Comparison of ENCODE assay signal across 14 cellular contexts in the genomic region with DNA sequence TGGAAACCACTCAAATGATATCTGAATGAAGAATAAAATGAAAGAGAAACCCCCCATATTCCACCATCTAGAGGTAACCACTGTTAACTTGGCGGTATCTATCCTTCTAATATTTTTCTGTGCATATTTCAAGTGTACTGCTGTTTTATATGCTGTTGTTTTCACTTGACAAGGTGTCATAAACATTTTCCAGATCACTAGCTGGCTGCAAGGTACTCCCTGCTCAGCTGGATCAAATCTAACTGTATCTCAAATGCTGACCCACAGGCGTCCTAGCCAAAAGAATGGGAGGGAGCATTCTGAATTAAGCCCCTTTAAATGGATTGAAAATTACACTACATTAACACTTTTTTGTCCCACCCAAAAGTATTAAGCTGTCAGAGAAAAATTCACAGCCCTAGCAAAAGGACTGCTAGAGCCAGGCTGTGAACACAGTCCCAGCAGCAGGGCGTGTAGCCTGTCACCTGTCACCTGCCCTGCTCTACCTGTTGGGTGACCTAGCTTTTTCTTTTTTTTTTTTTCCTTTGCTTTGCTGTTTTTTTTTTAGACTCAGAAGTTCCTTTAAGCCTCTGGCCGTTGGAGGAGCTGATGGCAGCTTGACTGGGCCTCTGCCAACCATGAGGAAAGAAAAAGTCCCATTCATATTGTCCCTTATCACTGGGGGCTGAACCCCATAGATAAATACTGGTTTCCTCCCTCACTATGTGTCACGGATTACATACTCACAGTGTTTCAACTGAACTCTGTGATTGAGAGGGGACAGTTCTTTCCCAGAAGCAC.
A peak's percentile ranks its signal among the peaks of the same experiment; 100 is the strongest.
DNase-seq lines count a peak whose midpoint lies in the region; ATAC-seq, FAIRE-seq and TF ChIP-seq lines count a peak whose summit lies in the region.
"Had no signal": no experiment of that assay in that cellular context is flagged by ENCODE, and none has a peak within 500 bp of the region (broad histone marks: within the 10 kb centered on the region; RNA-seq: fewer than 3 reads in every experiment).

No MANE protein-coding gene starts in this region.

- no peaks in the 10 kb centered on the region for H3K9me3 Mint-ChIP-seq in stimulated activated naive B cell treated with anti-CD40 and anti-IgM and Interleukin-4, amounts not matched to agents 10 μg/mL and 1 μg/mL and 100 μg/mL, for 72 hours
- peaks cover 16% of the 10 kb centered on the region for H3K9me3 Mint-ChIP-seq in HFFc6
- H3K9me3 Mint-ChIP-seq: activated CD8-positive, alpha-beta T cell treated with anti-CD3 and anti-CD28 coated beads for 36 hours; activated T-helper 2 cell treated with anti-CD3 and anti-CD28 coated beads, Interferon-gamma antibody, Interleukin-2, Interleukin-4, amounts not matched to agents 10 μg/mL and 5 μg/mL and 100 μg/mL, durations not matched to agents 14 hours and 24 hours and 36 hours had no signal

- no peak overlapping the region for H3K4me3 Mint-ChIP-seq in stimulated activated naive B cell treated with anti-CD40 and anti-IgM and Interleukin-4, amounts not matched to agents 10 μg/mL and 1 μg/mL and 100 μg/mL, for 72 hours
- H3K4me3 Mint-ChIP-seq in HFFc6: no peak overlapping the region
- H3K4me3 Mint-ChIP-seq: activated CD8-positive, alpha-beta T cell treated with anti-CD3 and anti-CD28 coated beads for 36 hours had no signal

- intact Hi-C loops in uterus (cut with DNase I; ENCODE audit: low total_unique reads): no loop called here

- H3K27me3 ChIP-seq in uterus: no peaks in the 10 kb centered on the region

- no peaks in the 10 kb centered on the region for H3K36me3 Mint-ChIP-seq in stimulated activated naive B cell treated with anti-CD40 and anti-IgM and Interleukin-4, amounts not matched to agents 10 μg/mL and 1 μg/mL and 100 μg/mL, for 72 hours
- peaks cover 24% of the 10 kb centered on the region for H3K36me3 Mint-ChIP-seq in HFFc6 (ENCODE audit: low read depth)

- no peak for ATAC-seq in stimulated activated naive B cell treated with anti-CD40 and anti-IgM and Interleukin-4, amounts not matched to agents 10 μg/mL and 1 μg/mL and 100 μg/mL, for 72 hours (replicated peaks)
- ATAC-seq: activated CD8-positive, alpha-beta T cell treated with anti-CD3 and anti-CD28 coated beads for 36 hours had no signal

- no peaks in the 10 kb centered on the region for H3K36me3 ChIP-seq in uterus

- no peak for TF ChIP-seq CTCF in C4-2B (conservative IDR thresholded peaks at IDR 0.05)
- TF ChIP-seq CTCF in HFFc6 (IDR thresholded peaks at IDR 0.05): no peak
- no peak for TF ChIP-seq CTCF in uterus (IDR thresholded peaks at IDR 0.05)

- peak; percentile 18 for FAIRE-seq in colon (lab: Jason Lieb, UNC)

- peak; percentile 57 for DNase-seq in mucosa of gallbladder (ENCODE audit: low spot score)
- DNase-seq in stimulated activated naive B cell treated with anti-CD40 and anti-IgM and Interleukin-4, amounts not matched to agents 10 μg/mL and 1 μg/mL and 100 μg/mL, for 72 hours: no peak
- no peak for DNase-seq in HFFc6
- DNase-seq in uterus: no peak
- no peak for DNase-seq in activated naive CD4-positive, alpha-beta T cell (lab: John Stamatoyannopoulos, UW)
- DNase-seq: activated CD8-positive, alpha-beta T cell treated with anti-CD3 and anti-CD28 coated beads for 36 hours; GOT3; KBM-7; NCI-H1436; SHP77 treated with DMSO at 0.1 percent for 48 hours had no signal

- no peak; the same call in 1 of the 2 replicates for TF ChIP-seq EP300 in Ishikawa (IDR thresholded peaks at IDR 0.05; ENCODE audit: borderline replicate concordance)

- H3K27ac Mint-ChIP-seq in stimulated activated naive B cell treated with anti-CD40 and anti-IgM and Interleukin-4, amounts not matched to agents 10 μg/mL and 1 μg/mL and 100 μg/mL, for 72 hours: no peak overlapping the region
- H3K27ac Mint-ChIP-seq in HFFc6: no peak overlapping the region
- H3K27ac Mint-ChIP-seq: activated CD8-positive, alpha-beta T cell treated with anti-CD3 and anti-CD28 coated beads for 36 hours; activated T-helper 2 cell treated with anti-CD3 and anti-CD28 coated beads, Interferon-gamma antibody, Interleukin-2, Interleukin-4, amounts not matched to agents 10 μg/mL and 5 μg/mL and 100 μg/mL, durations not matched to agents 14 hours and 24 hours and 36 hours had no signal

- peaks cover 5 to 23% of the 10 kb centered on the region in 2 donors for H3K27me3 Mint-ChIP-seq in stimulated activated naive B cell treated with anti-CD40 and anti-IgM and Interleukin-4, amounts not matched to agents 10 μg/mL and 1 μg/mL and 100 μg/mL, for 72 hours
- H3K27me3 Mint-ChIP-seq in HFFc6 (ENCODE audit: insufficient read depth): peaks cover 3% of the 10 kb centered on the region; the same call in 1 of the 2 replicates

- H3K4me3 ChIP-seq in uterus: no peak overlapping the region

- no peaks in the 10 kb centered on the region for H3K4me1 Mint-ChIP-seq in stimulated activated naive B cell treated with anti-CD40 and anti-IgM and Interleukin-4, amounts not matched to agents 10 μg/mL and 1 μg/mL and 100 μg/mL, for 72 hours
- H3K4me1 Mint-ChIP-seq in HFFc6 (ENCODE audit: low read depth): peaks cover 71% of the 10 kb centered on the region

- peak overlapping the region; percentile 43; the same call in 1 of the 2 replicates for H3K27ac ChIP-seq in C4-2B
- H3K27ac ChIP-seq in uterus: no peak overlapping the region

- H3K4me1 ChIP-seq in uterus: no peaks in the 10 kb centered on the region

- TF ChIP-seq POLR2A in uterus (IDR thresholded peaks at IDR 0.05): no peak

- no peaks in the 10 kb centered on the region for H3K9me3 ChIP-seq in uterus

- no peak; the same call in 1 of the 2 replicates for TF ChIP-seq RAD21 in Ishikawa (IDR thresholded peaks at IDR 0.05; ENCODE audit: low read depth)

TF ChIP-seq in Ishikawa, 13 proteins besides CTCF, POLR2A, EP300 and RAD21:
- TF ChIP-seq TEAD4 (IDR thresholded peaks at IDR 0.05) (peak; percentile 58), CREB1 (IDR thresholded peaks at IDR 0.05; ENCODE audit: low read depth) (no peak), TAF1 (IDR thresholded peaks at IDR 0.05; ENCODE audit: low read depth) (0 out of 2 replicates have a peak, but pooled peaks have one; percentile 23), ZBTB7A (IDR thresholded peaks at IDR 0.05; ENCODE audit: low read depth) (no peak), NFIC (IDR thresholded peaks at IDR 0.05) (peak; percentile 59), FOXM1 (IDR thresholded peaks at IDR 0.05; ENCODE audit: borderline replicate concordance, low read depth) (no peak), TCF12 (IDR thresholded peaks at IDR 0.05; ENCODE audit: low read depth) (peak; percentile 78), YY1 (IDR thresholded peaks at IDR 0.05; ENCODE audit: low read depth) (no peak)
- TF ChIP-seq, protein P1, sequence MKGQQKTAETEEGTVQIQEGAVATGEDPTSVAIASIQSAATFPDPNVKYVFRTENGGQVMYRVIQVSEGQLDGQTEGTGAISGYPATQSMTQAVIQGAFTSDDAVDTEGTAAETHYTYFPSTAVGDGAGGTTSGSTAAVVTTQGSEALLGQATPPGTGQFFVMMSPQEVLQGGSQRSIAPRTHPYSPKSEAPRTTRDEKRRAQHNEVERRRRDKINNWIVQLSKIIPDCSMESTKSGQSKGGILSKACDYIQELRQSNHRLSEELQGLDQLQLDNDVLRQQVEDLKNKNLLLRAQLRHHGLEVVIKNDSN (IDR thresholded peaks at IDR 0.05): peak; percentile 69
- TF ChIP-seq, protein P2, sequence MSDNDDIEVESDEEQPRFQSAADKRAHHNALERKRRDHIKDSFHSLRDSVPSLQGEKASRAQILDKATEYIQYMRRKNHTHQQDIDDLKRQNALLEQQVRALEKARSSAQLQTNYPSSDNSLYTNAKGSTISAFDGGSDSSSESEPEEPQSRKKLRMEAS (IDR thresholded peaks at IDR 0.05): peak; percentile 57
- TF ChIP-seq, protein P3, sequence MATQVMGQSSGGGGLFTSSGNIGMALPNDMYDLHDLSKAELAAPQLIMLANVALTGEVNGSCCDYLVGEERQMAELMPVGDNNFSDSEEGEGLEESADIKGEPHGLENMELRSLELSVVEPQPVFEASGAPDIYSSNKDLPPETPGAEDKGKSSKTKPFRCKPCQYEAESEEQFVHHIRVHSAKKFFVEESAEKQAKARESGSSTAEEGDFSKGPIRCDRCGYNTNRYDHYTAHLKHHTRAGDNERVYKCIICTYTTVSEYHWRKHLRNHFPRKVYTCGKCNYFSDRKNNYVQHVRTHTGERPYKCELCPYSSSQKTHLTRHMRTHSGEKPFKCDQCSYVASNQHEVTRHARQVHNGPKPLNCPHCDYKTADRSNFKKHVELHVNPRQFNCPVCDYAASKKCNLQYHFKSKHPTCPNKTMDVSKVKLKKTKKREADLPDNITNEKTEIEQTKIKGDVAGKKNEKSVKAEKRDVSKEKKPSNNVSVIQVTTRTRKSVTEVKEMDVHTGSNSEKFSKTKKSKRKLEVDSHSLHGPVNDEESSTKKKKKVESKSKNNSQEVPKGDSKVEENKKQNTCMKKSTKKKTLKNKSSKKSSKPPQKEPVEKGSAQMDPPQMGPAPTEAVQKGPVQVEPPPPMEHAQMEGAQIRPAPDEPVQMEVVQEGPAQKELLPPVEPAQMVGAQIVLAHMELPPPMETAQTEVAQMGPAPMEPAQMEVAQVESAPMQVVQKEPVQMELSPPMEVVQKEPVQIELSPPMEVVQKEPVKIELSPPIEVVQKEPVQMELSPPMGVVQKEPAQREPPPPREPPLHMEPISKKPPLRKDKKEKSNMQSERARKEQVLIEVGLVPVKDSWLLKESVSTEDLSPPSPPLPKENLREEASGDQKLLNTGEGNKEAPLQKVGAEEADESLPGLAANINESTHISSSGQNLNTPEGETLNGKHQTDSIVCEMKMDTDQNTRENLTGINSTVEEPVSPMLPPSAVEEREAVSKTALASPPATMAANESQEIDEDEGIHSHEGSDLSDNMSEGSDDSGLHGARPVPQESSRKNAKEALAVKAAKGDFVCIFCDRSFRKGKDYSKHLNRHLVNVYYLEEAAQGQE (IDR thresholded peaks at IDR 0.05; ENCODE audit: low read depth): no peak
